ENCODE assay signal across 1 cellular context in genomic region chr14:102817942-102818940, GRCh38.
TF ChIP-seq lines count a peak whose summit lies in the region.

No MANE protein-coding gene starts in this region.

TF ChIP-seq in HepG2, 621 proteins besides CTCF, POLR2A, EP300 and RAD21:
- no peak for TF ChIP-seq NKX3-1 (CRISPR knock-in tag; IDR thresholded peaks at IDR 0.05)
- no peak for TF ChIP-seq ZNF33B (CRISPR knock-in tag; IDR thresholded peaks at IDR 0.05)
- TF ChIP-seq HHEX (CRISPR knock-in tag; IDR thresholded peaks at IDR 0.05), result no peak
- no peak for TF ChIP-seq HNRNPLL (IDR thresholded peaks at IDR 0.05; ENCODE audit: low read depth, low read length, poor library complexity, severe bottlenecking)
- TF ChIP-seq ZKSCAN8 (CRISPR knock-in tag; IDR thresholded peaks at IDR 0.05; ENCODE audit: borderline replicate concordance), result no peak
- no peak for TF ChIP-seq XBP1 (CRISPR knock-in tag; IDR thresholded peaks at IDR 0.05)
- TF ChIP-seq ZBTB46 (CRISPR knock-in tag; IDR thresholded peaks at IDR 0.05; ENCODE audit: borderline replicate concordance), result no peak
- TF ChIP-seq ZFP62 (CRISPR knock-in tag; IDR thresholded peaks at IDR 0.05), result no peak
- TF ChIP-seq DMAP1 (CRISPR knock-in tag; IDR thresholded peaks at IDR 0.05), result no peak
- no peak for TF ChIP-seq CBX5 (CRISPR knock-in tag; IDR thresholded peaks at IDR 0.05; ENCODE audit: borderline replicate concordance)
- no peak for TF ChIP-seq RBM39 (IDR thresholded peaks at IDR 0.05; ENCODE audit: low read depth, low read length, poor library complexity, severe bottlenecking)
- TF ChIP-seq ZFX (CRISPR knock-in tag; IDR thresholded peaks at IDR 0.05; ENCODE audit: low read depth), result no peak
- no peak for TF ChIP-seq MNT (IDR thresholded peaks at IDR 0.05)
- TF ChIP-seq WIZ (CRISPR knock-in tag; IDR thresholded peaks at IDR 0.05), result no peak
- no peak for TF ChIP-seq ZNF557 (CRISPR knock-in tag; IDR thresholded peaks at IDR 0.05)
- TF ChIP-seq KDM3A (CRISPR knock-in tag; IDR thresholded peaks at IDR 0.05; ENCODE audit: low read depth), result no peak
- no peak for TF ChIP-seq FOXA3 (CRISPR knock-in tag; IDR thresholded peaks at IDR 0.05)
